In genomic region chr3:75552095-75552494, GRCh38 we compare ENCODE assay signal across 8 cellular contexts.
A peak's percentile ranks its signal among the peaks of the same experiment; 100 is the strongest.
DNase-seq lines count a peak whose midpoint lies in the region; ATAC-seq, FAIRE-seq and TF ChIP-seq lines count a peak whose summit lies in the region.
"Not testable (repeated sequence)": the region's sequence is repeated elsewhere in the genome, so short reads cannot be mapped to it uniquely, and the experiment has no call there.

No MANE protein-coding gene starts in this region.

- peak in 1 of 2 experiments; percentile 53 for DNase-seq in Caco-2
- peak; percentile 22 for DNase-seq in H7
- peak; percentile 59 for DNase-seq in NB4 (ENCODE audit: low read depth)
- DNase-seq in RPMI8226: peak; percentile 54
- peak in 2 of 3 experiments; percentile 0 to 5 for DNase-seq in activated CD8-positive, alpha-beta memory T cell treated with anti-CD3 and anti-CD28 coated beads for 48 hours (ENCODE audit: low read depth in 2 of 3, low spot score in 2 of 3)
- DNase-seq in epithelial cell of esophagus (ENCODE audit: low read depth): peak; percentile 0
- peak; percentile 24 for DNase-seq in HepG2 (ENCODE audit: low spot score)
- DNase-seq in stimulated activated CD4-positive, alpha-beta T cell treated with anti-CD3 and anti-CD28 coated beads, Interleukin-4, amount 100 ng/mL, for 48 hours (ENCODE audit: low read depth in 2 of 2): peak; percentile 1 to 8

- WGBS in HepG2 (ENCODE audit: low lambda C conversion rate): 19% methylated on average over 6 of the region's 11 CpGs

- not testable (repeated sequence) for H3K27ac ChIP-seq in HepG2 (ENCODE audit: extremely low read length, insufficient read depth, low read length)

- H3K4me1 Mint-ChIP-seq in Caco-2 (ENCODE audit: low read depth, unreplicated experiment): not testable (repeated sequence)

- not testable (repeated sequence) for H3K27me3 Mint-ChIP-seq in Caco-2 (ENCODE audit: insufficient read depth, unreplicated experiment)

- H3K27me3 ChIP-seq in Caco-2 (replicated peaks; ENCODE audit: control insufficient read depth, insufficient read depth, low read length); H7 (ENCODE audit: control insufficient read depth, insufficient read depth, low read length); HepG2 (ENCODE audit: control insufficient read depth in 1 of 2, insufficient read depth in 2 of 2, low read length in 2 of 2): not testable (repeated sequence)

- POLR2A ChIA-PET in Caco-2 (lab: Charles Lee); HepG2 (lab: Yijun Ruan, JAX): not testable (repeated sequence)

- CTCF ChIA-PET in Caco-2 (lab: Charles Lee): not testable (repeated sequence)
- CTCF ChIA-PET in HepG2 (lab: Yijun Ruan, JAX; ENCODE audit: low intra/inter-chr PET ratio, low total read pairs): interaction anchor here (1.4 kb wide), 1 partner anchor 258 kb away, joined by 4 read pairs; no protein-coding TSS in a partner anchor

- TF ChIP-seq RAD21 in HepG2 (CRISPR knock-in tag; IDR thresholded peaks at IDR 0.05): not testable (repeated sequence)

- H3K4me3 Mint-ChIP-seq in Caco-2 (ENCODE audit: unreplicated experiment): not testable (repeated sequence)

- H3K36me3 Mint-ChIP-seq in Caco-2 (ENCODE audit: insufficient read depth, unreplicated experiment): not testable (repeated sequence)

- H3K4me2 ChIP-seq in HepG2 (ENCODE audit: low read depth, low read length): not testable (repeated sequence)

- not testable (repeated sequence) for TF ChIP-seq EP300 in HepG2 (IDR thresholded peaks at IDR 0.05; ENCODE audit: low read depth in 2 of 2, low read length in 2 of 2); HepG2 (CRISPR knock-in tag; IDR thresholded peaks at IDR 0.05; ENCODE audit: borderline replicate concordance)

- not testable (repeated sequence) for TF ChIP-seq POLR2A in NB4 (IDR thresholded peaks at IDR 0.05; ENCODE audit: extremely low read depth, insufficient read length); HepG2 (IDR thresholded peaks at IDR 0.05; ENCODE audit: insufficient read depth in 1 of 2, low read depth in 2 of 2, low read length in 2 of 2)

- TF ChIP-seq CTCF in Caco-2 (IDR thresholded peaks at IDR 0.05; ENCODE audit: insufficient read depth in 1 of 2, low read depth in 1 of 2, low read length in 1 of 2, severe bottlenecking in 1 of 2, unreplicated experiment in 1 of 2) (peak; percentile 60 to 62), HepG2 (CRISPR knock-in tag; IDR thresholded peaks at IDR 0.05) (peak; percentile 77)
- not testable (repeated sequence) for TF ChIP-seq CTCF in NB4 (IDR thresholded peaks at IDR 0.05; ENCODE audit: low read depth, low read length); epithelial cell of esophagus (IDR thresholded peaks at IDR 0.05; ENCODE audit: insufficient read depth, low read depth, low read length, missing control alignments)

- intact Hi-C loops in Caco-2 (cut with micrococcal nuclease; ENCODE audit: unreplicated experiment): loop anchor here (1.0 to 10.0 kb wide), 3 partner anchors 117 to 360 kb away; no protein-coding TSS in a partner anchor
- intact Hi-C loops in HepG2 (cut with micrococcal nuclease; ENCODE audit: unreplicated experiment): not testable (repeated sequence)

- H3K9me3 Mint-ChIP-seq in Caco-2 (ENCODE audit: unreplicated experiment): peaks cover 38% of the 10 kb centered on the region

- H2AFZ ChIP-seq in HepG2 (ENCODE audit: low read length): not testable (repeated sequence)

- H3K4me1 ChIP-seq in Caco-2; HepG2 (ENCODE audit: insufficient read depth, low read length): not testable (repeated sequence)

- in situ Hi-C loops in HepG2 (cut with HindIII; ENCODE audit: extremely low pct_ligation_motif_present, low pct_unique_long_range_greater_than_20kb): not testable (repeated sequence)

- FAIRE-seq in HepG2 (lab: Jason Lieb, UNC): not testable (repeated sequence)

- not testable (repeated sequence) for H3K36me3 ChIP-seq in Caco-2 (ENCODE audit: control insufficient read depth, insufficient read depth, low read length); H7 (replicated peaks; ENCODE audit: control insufficient read depth, insufficient read depth, low read length); HepG2 (replicated peaks in 1 of 2; ENCODE audit: control insufficient read depth in 1 of 2, insufficient read depth in 2 of 2, low read length in 2 of 2)

- not testable (repeated sequence) for ATAC-seq in HepG2

- not testable (repeated sequence) for H3K9ac ChIP-seq in HepG2 (ENCODE audit: insufficient read depth, low read depth, low read length)

- H4K20me1 ChIP-seq in HepG2 (ENCODE audit: insufficient read depth, low read length): not testable (repeated sequence)

- not testable (repeated sequence) for H3K27ac Mint-ChIP-seq in Caco-2 (ENCODE audit: unreplicated experiment)

- not testable (repeated sequence) for H3K9me3 ChIP-seq in Caco-2
- H3K9me3 ChIP-seq in HepG2 (ENCODE audit: low read length): peaks cover 21% of the 10 kb centered on the region

- H3K79me2 ChIP-seq in HepG2 (ENCODE audit: insufficient read depth, low read length): not testable (repeated sequence)

- not testable (repeated sequence) for H3K4me3 ChIP-seq in Caco-2 (ENCODE audit: low read depth, low read length); H7 (ENCODE audit: insufficient read depth, low read depth, low read length); NB4 (ENCODE audit: low read depth, low read length); epithelial cell of esophagus (ENCODE audit: low read length); HepG2 (replicated peaks in 1 of 3; ENCODE audit: insufficient read depth in 1 of 3, low read depth in 2 of 3, low read length in 3 of 3)

- BruUV-seq in Caco-2 (replicated peaks; lab: Mats Ljungman, UMichigan); HepG2 (replicated peaks; lab: Mats Ljungman, UMichigan): not testable (repeated sequence)

TF ChIP-seq in HepG2, 621 proteins besides CTCF, POLR2A, EP300 and RAD21:
- TF ChIP-seq FOXA1 (IDR thresholded peaks at IDR 0.05): not testable (repeated sequence)
- peak; percentile 52 for TF ChIP-seq FOXA1 (CRISPR knock-in tag; IDR thresholded peaks at IDR 0.05)
- TF ChIP-seq STAG1 (CRISPR knock-in tag; IDR thresholded peaks at IDR 0.05): peak; percentile 71
- TF ChIP-seq SMC3 (IDR thresholded peaks at IDR 0.05; ENCODE audit: low read length): 0 out of 2 replicates have a peak, but pooled peaks have one; percentile 43
